In genomic region chr15:71313806-71314205, GRCh38 we compare ENCODE assay signal across 17 cellular contexts.
A peak's percentile ranks its signal among the peaks of the same experiment; 100 is the strongest.
DNase-seq lines count a peak whose midpoint lies in the region; ATAC-seq and TF ChIP-seq lines count a peak whose summit lies in the region.
"Had no signal": no experiment of that assay in that cellular context is flagged by ENCODE, and none has a peak within 500 bp of the region (broad histone marks: within the 10 kb centered on the region; RNA-seq: fewer than 3 reads in every experiment).

No MANE protein-coding gene starts in this region.

- no peaks in the 10 kb centered on the region for H3F3A ChIP-seq in smooth muscle cell (ENCODE audit: low read depth)

- DNase-seq in AG09309 (ENCODE audit: low read depth) (peak; percentile 55), NCI-H146 (lab: John Stamatoyannopoulos, UW) (peak; percentile 60), astrocyte of the hippocampus (ENCODE audit: low read depth, low spot score) (peak; percentile 87), kidney glomerular epithelial cell (lab: John Stamatoyannopoulos, UW) (peak; percentile 17), smooth muscle cell (lab: John Stamatoyannopoulos, UW; ENCODE audit: unreplicated experiment) (no peak), SIG-M5 treated with dmso at 0.1 percent for 504 hours (lab: John Stamatoyannopoulos, UW; ENCODE audit: unreplicated experiment) (no peak), DMS 273 (lab: John Stamatoyannopoulos, UW; ENCODE audit: unreplicated experiment) (no peak)
- no peak for DNase-seq in naive thymus-derived CD4-positive, alpha-beta T cell
- DNase-seq: AML-193; Calu3; CD4-positive, CD25-positive, alpha-beta regulatory T cell; NCI-H1092 treated with DMSO at 0.1 percent for 48 hours; NCI-H187; NCI-H446 treated with DMSO at 0.1 percent for 48 hours; SIG-M5 had no signal

- no peak overlapping the region for H3K9ac ChIP-seq in smooth muscle cell (ENCODE audit: low read depth)
- H3K9ac ChIP-seq: KMS-11 had no signal

- H3K9me3 Mint-ChIP-seq in naive thymus-derived CD4-positive, alpha-beta T cell: peaks cover 0 to 18% (median 6%) of the 10 kb centered on the region in 11 donors

- H3K27me3 Mint-ChIP-seq in naive thymus-derived CD4-positive, alpha-beta T cell: peaks cover 0 to 16% (median 11%) of the 10 kb centered on the region in 5 donors
- H3K27me3 Mint-ChIP-seq: CD4-positive, CD25-positive, alpha-beta regulatory T cell had no signal

- peaks cover 0 to 5% (median 0%) of the 10 kb centered on the region in 5 donors for H3K36me3 Mint-ChIP-seq in naive thymus-derived CD4-positive, alpha-beta T cell
- H3K36me3 Mint-ChIP-seq: CD4-positive, CD25-positive, alpha-beta regulatory T cell had no signal

- peaks cover 19% of the 10 kb centered on the region for H3K4me1 ChIP-seq in smooth muscle cell (ENCODE audit: low read depth)
- H3K4me1 ChIP-seq in naive thymus-derived CD4-positive, alpha-beta T cell (ENCODE audit: control insufficient read depth in 2 of 2, insufficient read depth in 2 of 2, low read length in 2 of 2): no peaks in the 10 kb centered on the region

- POLR2A ChIA-PET in naive thymus-derived CD4-positive, alpha-beta T cell (lab: Charles Lee): no interaction called here

- intact Hi-C loops in naive thymus-derived CD4-positive, alpha-beta T cell (cut with micrococcal nuclease): no loop called here

- ATAC-seq in naive thymus-derived CD4-positive, alpha-beta T cell: no peak

- H2AFZ ChIP-seq in smooth muscle cell (ENCODE audit: low read depth): no peak overlapping the region

- no peaks in the 10 kb centered on the region for H3K27me3 ChIP-seq in smooth muscle cell (ENCODE audit: low read depth)
- no peaks in the 10 kb centered on the region for H3K27me3 ChIP-seq in naive thymus-derived CD4-positive, alpha-beta T cell (ENCODE audit: control insufficient read depth in 2 of 2, insufficient read depth in 2 of 2, low read length in 2 of 2)
- H3K27me3 ChIP-seq: MG63 had no signal

- H3K36me3 ChIP-seq in smooth muscle cell (ENCODE audit: low read depth): no peaks in the 10 kb centered on the region
- no peaks in the 10 kb centered on the region for H3K36me3 ChIP-seq in naive thymus-derived CD4-positive, alpha-beta T cell (ENCODE audit: control insufficient read depth in 2 of 3, insufficient read depth in 3 of 3, low read length in 3 of 3)

- no peak overlapping the region for H3K4me2 ChIP-seq in smooth muscle cell
- H3K4me2 ChIP-seq: KMS-11 had no signal

- no peak overlapping the region for H3K27ac Mint-ChIP-seq in naive thymus-derived CD4-positive, alpha-beta T cell
- H3K27ac Mint-ChIP-seq: CD4-positive, CD25-positive, alpha-beta regulatory T cell had no signal

- no peak overlapping the region for H3K27ac ChIP-seq in smooth muscle cell (ENCODE audit: low read depth)
- no peak overlapping the region for H3K27ac ChIP-seq in naive thymus-derived CD4-positive, alpha-beta T cell (ENCODE audit: low read depth, low read length)
- H3K27ac ChIP-seq: KMS-11 had no signal

- CTCF ChIA-PET in naive thymus-derived CD4-positive, alpha-beta T cell (lab: Charles Lee): no interaction called here

- no peak overlapping the region for H3K4me3 Mint-ChIP-seq in naive thymus-derived CD4-positive, alpha-beta T cell
- H3K4me3 Mint-ChIP-seq: CD4-positive, CD25-positive, alpha-beta regulatory T cell had no signal

- TF ChIP-seq CTCF in AG09309 (IDR thresholded peaks at IDR 0.05; ENCODE audit: control insufficient read depth, insufficient read depth, low read depth, low read length, missing control alignments) (no peak), smooth muscle cell (IDR thresholded peaks at IDR 0.05; ENCODE audit: borderline replicate concordance, insufficient read depth, poor library complexity, severe bottlenecking) (no peak)

- H4K20me1 ChIP-seq in smooth muscle cell (ENCODE audit: low read depth): no peaks in the 10 kb centered on the region

- whole genome bisulfite sequencing in smooth muscle cell (ENCODE audit: low lambda C conversion rate): 72% methylated on average over 3 of the region's 3 CpGs

- H3K4me1 Mint-ChIP-seq in naive thymus-derived CD4-positive, alpha-beta T cell: no peaks in the 10 kb centered on the region
- H3K4me1 Mint-ChIP-seq: CD4-positive, CD25-positive, alpha-beta regulatory T cell had no signal

- H3K4me3 ChIP-seq in AG09309 (ENCODE audit: control insufficient read depth, low read depth, low read length) (no peak overlapping the region), smooth muscle cell (no peak overlapping the region)
- H3K4me3 ChIP-seq in naive thymus-derived CD4-positive, alpha-beta T cell (ENCODE audit: low read length): no peak overlapping the region
- H3K4me3 ChIP-seq: MG63 had no signal

- H3K79me2 ChIP-seq in smooth muscle cell (ENCODE audit: low read depth): no peaks in the 10 kb centered on the region

- no peaks in the 10 kb centered on the region for H3K9me3 ChIP-seq in smooth muscle cell (replicated peaks; ENCODE audit: low read depth)
- H3K9me3 ChIP-seq in naive thymus-derived CD4-positive, alpha-beta T cell (ENCODE audit: control insufficient read depth in 2 of 3, low read length in 3 of 3): no peaks in the 10 kb centered on the region

Comparison
In these comparisons a context has a peak if more than half of its experiments do, and no peak if none do; other contexts are left out.
1. DNase-seq: peak in AG09309 (single experiment), NCI-H146 (single experiment), astrocyte of the hippocampus (single experiment) and kidney glomerular epithelial cell (single experiment); none in smooth muscle cell (single experiment), SIG-M5 treated with dmso at 0.1 percent for 504 hours (single experiment), DMS 273 (single experiment) and naive thymus-derived CD4-positive, alpha-beta T cell (0 of 9).